14 cellular contexts compared by ENCODE assay signal in genomic region chr17:32488604-32489180, GRCh38. TPM values are rescaled to one million over a fixed set of nuclear protein-coding genes. Genes with fewer than 3 reads are reported as not detected.
DNase-seq lines count a peak whose midpoint lies in the region; FAIRE-seq and TF ChIP-seq lines count a peak whose summit lies in the region.
"Had no signal": no experiment of that assay in that cellular context is flagged by ENCODE, and none has a peak within 500 bp of the region (broad histone marks: within the 10 kb centered on the region; RNA-seq: fewer than 3 reads in every experiment).

No MANE protein-coding gene starts in this region.

- peak overlapping the region; percentile 91 to 93; a peak in 3 of 4 replicates for H3K4me2 ChIP-seq in H1 (ENCODE audit: insufficient read depth in 1 of 2, low read depth in 2 of 2, low read length in 2 of 2)

- H4K91ac ChIP-seq in H1 (replicated peaks; ENCODE audit: insufficient read length, low read length) = no peak overlapping the region

- H4K20me1 ChIP-seq in H1 (replicated peaks in 1 of 2; ENCODE audit: control insufficient read depth in 1 of 2, insufficient read depth in 2 of 2, low read length in 2 of 2) = peaks cover 3 to 13% of the 10 kb centered on the region in 2 experiments

- H2AFZ ChIP-seq in H1 (ENCODE audit: low read length) = no peak overlapping the region

- no peak for TF ChIP-seq RAD21 in H1 (IDR thresholded peaks at IDR 0.05 in 1 of 2, conservative IDR thresholded peaks at IDR 0.05 in 1 of 2; ENCODE audit: low read depth in 2 of 2, low read length in 2 of 2)

- WGBS in H1 (ENCODE audit: extremely low coverage in 1 of 2, insufficient coverage in 1 of 2, insufficient read length in 1 of 2, insufficient replicate concordance in 2 of 2, low coverage in 1 of 2, low lambda C conversion rate in 2 of 2, missing lambda C conversion rate in 1 of 2), 2 experiments = 91% methylated on average over 13 of the region's 13 CpGs; no CpG with 5 or more reads in 1 of the 2 experiments

- no peak overlapping the region for H2BK12ac ChIP-seq in H1 (ENCODE audit: low read depth, low read length)

- H3K9me3 Mint-ChIP-seq in T-helper 2 cell treated with Interferon-gamma antibody and Interleukin-4, amounts not matched to agents 5 μg/mL and 100 μg/mL, for 36 hours = no peaks in the 10 kb centered on the region
- no peaks in the 10 kb centered on the region for H3K9me3 Mint-ChIP-seq in osteocyte (ENCODE audit: unreplicated experiment)

- H3K18ac ChIP-seq in H1 (ENCODE audit: extremely low read depth, low read length) = no peak overlapping the region

- H3K4me3 ChIP-seq in H1 (ENCODE audit: extremely low read depth in 1 of 4, insufficient read depth in 2 of 4, low read depth in 3 of 4, low read length in 4 of 4) = peak overlapping the region in 1 of 4 experiments; percentile 74; a peak in 3 of 8 replicates
- H3K4me3 ChIP-seq: lung, right atrium auricular region, tibial artery had no signal

- H3K4me1 Mint-ChIP-seq in T-helper 2 cell treated with Interferon-gamma antibody and Interleukin-4, amounts not matched to agents 5 μg/mL and 100 μg/mL, for 36 hours (ENCODE audit: low read depth) = peaks cover 53% of the 10 kb centered on the region
- H3K4me1 Mint-ChIP-seq in osteocyte (ENCODE audit: unreplicated experiment) = peaks cover 21% of the 10 kb centered on the region

- no peak overlapping the region for H2BK5ac ChIP-seq in H1 (ENCODE audit: low read depth, low read length)

- H3K23ac ChIP-seq in H1 (ENCODE audit: insufficient read length) = no peak overlapping the region

- POLR2A ChIA-PET in H1 (lab: Charles Lee; ENCODE audit: partially characterized antibody) = interaction anchor here (3.9 to 5.4 kb wide), 2 partner anchors 30 to 44 kb away, joined by 15 to 35 read pairs; partner anchors contain the start of gene PSMD11

- no peaks in the 10 kb centered on the region; a peak in 2 of 7 replicates for H3K27me3 ChIP-seq in H1 (replicated peaks in 1 of 4; ENCODE audit: control insufficient read depth in 3 of 4, extremely low read depth in 1 of 4, insufficient read depth in 3 of 4, low read length in 3 of 4)
- H3K27me3 ChIP-seq: heart right ventricle, right atrium auricular region, tibial artery had no signal

- no peaks in the 10 kb centered on the region for H3K9me3 ChIP-seq in H1 (ENCODE audit: insufficient read depth in 2 of 2, low read depth in 1 of 2, low read length in 1 of 2)
- H3K9me3 ChIP-seq: heart right ventricle, right atrium auricular region, tibial artery had no signal

- no peak overlapping the region for H2BK15ac ChIP-seq in H1 (ENCODE audit: low read length)

- H4K5ac ChIP-seq in H1 (ENCODE audit: insufficient read length, low read depth, low read length) = no peak overlapping the region

- H3K27ac ChIP-seq in VCaP (peak overlapping the region; percentile 100), H1 (ENCODE audit: low read depth, low read length) (no peak overlapping the region)
- H3K27ac ChIP-seq: heart right ventricle, right atrium auricular region, tibial artery had no signal

- FAIRE-seq in H1 (lab: Jason Lieb, UNC) = no peak

- DNase-seq in T-helper 2 cell treated with Interferon-gamma antibody and Interleukin-4, amounts not matched to agents 5 μg/mL and 100 μg/mL, for 36 hours (ENCODE audit: low spot score) = no peak
- no peak for DNase-seq in T-helper 2 cell
- no peak for DNase-seq in H1 (ENCODE audit: low read depth in 1 of 2, low spot score in 2 of 2)
- no peak for DNase-seq in osteocyte (ENCODE audit: extremely low spot score, unreplicated experiment)
- DNase-seq in A172 (ENCODE audit: low spot score) = no peak
- no peak for DNase-seq in NK-92 (lab: John Stamatoyannopoulos, UW; ENCODE audit: unreplicated experiment)
- DNase-seq in cerebellar cortex (ENCODE audit: low spot score) = no peak
- DNase-seq: aorta, heart right ventricle, NCI-H1092 treated with DMSO at 0.1 percent for 48 hours, tibial artery had no signal

- no peak overlapping the region for H3K56ac ChIP-seq in H1 (replicated peaks; ENCODE audit: insufficient read length, low read depth, low read length)

- no peak overlapping the region for H2BK20ac ChIP-seq in H1 (ENCODE audit: low read length)

- CTCF ChIA-PET in H1 (lab: Charles Lee; ENCODE audit: partially characterized antibody) = interaction anchor here (0.8 to 2.6 kb wide), 6 partner anchors 9 to 42 kb away, joined by 3 to 8 read pairs (median 4); no protein-coding TSS in a partner anchor

- peaks cover 8% of the 10 kb centered on the region for H3K23me2 ChIP-seq in H1 (ENCODE audit: low read depth, low read length)

- TF ChIP-seq POLR2A in H1 (IDR thresholded peaks at IDR 0.05; ENCODE audit: control extremely low read depth in 1 of 2, low read depth in 2 of 2, low read length in 2 of 2) = no peak

- H3K79me2 ChIP-seq in H1 (ENCODE audit: control insufficient read depth in 1 of 2, insufficient read depth in 2 of 2, low read length in 2 of 2) = peaks cover 0 to 27% of the 10 kb centered on the region in 2 experiments; a peak in 2 of 4 replicates

- H3K4me1 ChIP-seq in H1 (replicated peaks in 1 of 4; ENCODE audit: control insufficient read depth in 3 of 4, insufficient read depth in 4 of 4, low read length in 3 of 4) = peaks cover 2 to 40% (median 22%) of the 10 kb centered on the region in 4 experiments

- no peak overlapping the region for H3K9ac ChIP-seq in H1 (replicated peaks in 1 of 4; ENCODE audit: extremely low read depth in 1 of 4, low read depth in 3 of 4, low read length in 3 of 4)

- no peak overlapping the region for H3K4ac ChIP-seq in H1 (replicated peaks; ENCODE audit: insufficient read length, low read depth, low read length)

- H3K27ac Mint-ChIP-seq in T-helper 2 cell treated with Interferon-gamma antibody and Interleukin-4, amounts not matched to agents 5 μg/mL and 100 μg/mL, for 36 hours = no peak overlapping the region
- H3K27ac Mint-ChIP-seq in osteocyte (ENCODE audit: unreplicated experiment) = no peak overlapping the region

- H3K4me3 Mint-ChIP-seq in T-helper 2 cell treated with Interferon-gamma antibody and Interleukin-4, amounts not matched to agents 5 μg/mL and 100 μg/mL, for 36 hours = peak overlapping the region; percentile 91
- peak overlapping the region; percentile 77 for H3K4me3 Mint-ChIP-seq in osteocyte (ENCODE audit: unreplicated experiment)

- TF ChIP-seq CTCF in VCaP (conservative IDR thresholded peaks at IDR 0.05) (no peak), H1 (IDR thresholded peaks at IDR 0.05; ENCODE audit: control extremely low read depth in 1 of 3, insufficient read depth in 1 of 3, low read depth in 1 of 3, low read length in 3 of 3) (no peak), osteocyte (IDR thresholded peaks at IDR 0.05) (no peak)

- peaks cover 12% of the 10 kb centered on the region for H3K79me1 ChIP-seq in H1 (ENCODE audit: low read depth, low read length)

- no peak for TF ChIP-seq EP300 in H1 (IDR thresholded peaks at IDR 0.05; ENCODE audit: borderline replicate concordance in 1 of 2, low read depth in 2 of 2, low read length in 2 of 2)

- H2AK5ac ChIP-seq in H1 (ENCODE audit: low read depth, low read length) = no peak overlapping the region

- H2BK120ac ChIP-seq in H1 (replicated peaks; ENCODE audit: low read depth, low read length) = no peak overlapping the region

- H3K14ac ChIP-seq in H1 (ENCODE audit: insufficient read length) = no peak overlapping the region

- H3K36me3 Mint-ChIP-seq in T-helper 2 cell treated with Interferon-gamma antibody and Interleukin-4, amounts not matched to agents 5 μg/mL and 100 μg/mL, for 36 hours (ENCODE audit: low read depth) = peaks cover 27% of the 10 kb centered on the region
- H3K36me3 Mint-ChIP-seq in osteocyte (ENCODE audit: unreplicated experiment) = no peaks in the 10 kb centered on the region

- no peak overlapping the region for H4K8ac ChIP-seq in H1 (ENCODE audit: extremely low read depth, insufficient read depth, low read length)

- peaks cover 0 to 13% (median 4%) of the 10 kb centered on the region in 4 experiments; a peak in 3 of 8 replicates for H3K36me3 ChIP-seq in H1 (ENCODE audit: control insufficient read depth in 2 of 4, insufficient read depth in 4 of 4, low read length in 3 of 4)
- H3K36me3 ChIP-seq: right atrium auricular region had no signal

- H3K27me3 Mint-ChIP-seq in T-helper 2 cell treated with Interferon-gamma antibody and Interleukin-4, amounts not matched to agents 5 μg/mL and 100 μg/mL, for 36 hours (ENCODE audit: low read depth) = no peaks in the 10 kb centered on the region
- H3K27me3 Mint-ChIP-seq in osteocyte (ENCODE audit: unreplicated experiment) = no peaks in the 10 kb centered on the region

TF ChIP-seq in H1, 55 proteins besides CTCF, POLR2A, EP300 and RAD21 (continues in another document):
- TF ChIP-seq KDM1A (IDR thresholded peaks at IDR 0.05; ENCODE audit: borderline replicate concordance, low read length) = no peak
- no peak for TF ChIP-seq CTBP2 (IDR thresholded peaks at IDR 0.05; ENCODE audit: borderline replicate concordance, insufficient read depth, insufficient read length, low read length)
- TF ChIP-seq JUN (IDR thresholded peaks at IDR 0.05; ENCODE audit: low read depth, low read length) = no peak
- no peak for TF ChIP-seq TEAD4 (IDR thresholded peaks at IDR 0.05; ENCODE audit: low read depth, low read length)
- TF ChIP-seq NRF1 (IDR thresholded peaks at IDR 0.05; ENCODE audit: low read depth, low read length) = no peak
- no peak for TF ChIP-seq ASH2L (IDR thresholded peaks at IDR 0.05; ENCODE audit: low read length)

RNA-seq across cellular contexts. Expression of gene CDK5R1, which starts 1.9 kb away (rescaled TPM):
- 9.9 and 10.7 TPM in 2 replicates for total RNA-seq in H1 (2021; fragmentation: NEBNext Ultra II Directional; extraction: Animal tissue kit (Norgen Biotek cat#: 25700))
- polyA plus RNA-seq in H1 (2011; rRNA removed) = 2.7 and 4.3 TPM in 2 replicates
- polyA plus RNA-seq in H1 (2011; cell fraction: cytosol; rRNA removed) = 3.6 TPM
- polyA plus RNA-seq in H1 (2011; cell fraction: nucleus; rRNA removed) = 4.5 TPM
- polyA plus RNA-seq in H1 (2012, experiment 1 of 2) = 5.2 to 6.6 TPM (median 6.3 TPM) in 4 replicates
- 4.9 TPM for polyA plus RNA-seq in H1 (2012, experiment 2 of 2)
- polyA plus RNA-seq in H1 (2013, experiment 1 of 2) = 4.8 TPM
- polyA plus RNA-seq in H1 (2013, experiment 2 of 2) = 4.8 TPM
- polyA minus RNA-seq in H1 (2011; rRNA and poly(A)+ RNA removed) = 2.8 and 4.6 TPM in 2 replicates
- 6.5 TPM for polyA minus RNA-seq in H1 (2011; cell fraction: cytosol; rRNA and poly(A)+ RNA removed)
- polyA minus RNA-seq in H1 (2011; cell fraction: nucleus; rRNA and poly(A)+ RNA removed) = 4.7 TPM
- 1.4 and 1.8 TPM in 2 replicates for total RNA-seq in osteocyte
- 5.0 and 6.3 TPM in 2 replicates for total RNA-seq in A172 (2014; rRNA removed; shearing (Covaris generic))

RNA-seq across cellular contexts. Expression of gene PSMD11, which starts 44.4 kb away (rescaled TPM):
- total RNA-seq in H1 (2021; fragmentation: NEBNext Ultra II Directional; extraction: Animal tissue kit (Norgen Biotek cat#: 25700)) = 171 and 175 TPM in 2 replicates
- 49.0 and 68.4 TPM in 2 replicates for polyA plus RNA-seq in H1 (2011; rRNA removed)
- 82.0 TPM for polyA plus RNA-seq in H1 (2011; cell fraction: cytosol; rRNA removed)
- 64.6 TPM for polyA plus RNA-seq in H1 (2011; cell fraction: nucleus; rRNA removed)
- polyA plus RNA-seq in H1 (2012, experiment 1 of 2) = 148 to 209 TPM (median 158 TPM) in 4 replicates
- polyA plus RNA-seq in H1 (2012, experiment 2 of 2) = 48.7 TPM
- polyA plus RNA-seq in H1 (2013, experiment 1 of 2) = 147 TPM
- polyA plus RNA-seq in H1 (2013, experiment 2 of 2) = 151 TPM
- 202 and 260 TPM in 2 replicates for polyA minus RNA-seq in H1 (2011; rRNA and poly(A)+ RNA removed)
- 72.1 TPM for polyA minus RNA-seq in H1 (2011; cell fraction: cytosol; rRNA and poly(A)+ RNA removed)
- polyA minus RNA-seq in H1 (2011; cell fraction: nucleus; rRNA and poly(A)+ RNA removed) = 81.8 TPM
- 81.6 and 85.0 TPM in 2 replicates for total RNA-seq in osteocyte
- 214 and 304 TPM in 2 replicates for total RNA-seq in A172 (2014; rRNA removed; shearing (Covaris generic))
